29 cellular contexts compared by ENCODE assay signal in genomic region chr12:15320881-15321280, GRCh38. TPM values are rescaled to one million over a fixed set of nuclear protein-coding genes. Genes with fewer than 3 reads are reported as not detected.
"Had no signal": no experiment of that assay in that cellular context is flagged by ENCODE, and none has a peak within 500 bp of the region (broad histone marks: within the 10 kb centered on the region; RNA-seq: fewer than 3 reads in every experiment).

No MANE protein-coding gene starts in this region.

- H3K9me3 ChIP-seq: pancreas, psoas muscle, sigmoid colon, thoracic aorta, vagina had no signal

- H3K4me1 ChIP-seq: pancreas, psoas muscle had no signal

- H3K4me3 Mint-ChIP-seq: activated CD8-positive, alpha-beta T cell treated with anti-CD3 and anti-CD28 coated beads for 36 hours; activated naive CD4-positive, alpha-beta T cell treated with anti-CD3 and anti-CD28 coated beads, Interleukin-2, amount 50 U/mL, for 24 hours; activated naive CD8-positive, alpha-beta T cell treated with anti-CD3 and anti-CD28 coated beads, Interleukin-2, amount 50 U/mL, for 24 hours; activated T-cell treated with anti-CD3 and anti-CD28 coated beads, Interleukin-2, amount 50 U/mL, for 4 hours; activated T-helper 17 cell treated with anti-CD3 and anti-CD28 coated beads, Interleukin-2, amount 50 U/mL, for 72 hours; naive B cell; stimulated activated effector memory CD8-positive, alpha-beta T cell treated with anti-CD3 and anti-CD28 coated beads, Interleukin-12 subunit alpha, Interleukin-12 subunit beta, amount 100 ng/mL, for 72 hours; stimulated activated naive CD8-positive, alpha-beta T cell treated with anti-CD3 and anti-CD28 coated beads, Interleukin-15, Interleukin-2, amounts not matched to agents 100 ng/mL and 50 ng/mL, for 24 hours had no signal

- FAIRE-seq: colon, pancreas, small intestine had no signal

- H3K27ac Mint-ChIP-seq: activated CD8-positive, alpha-beta T cell treated with anti-CD3 and anti-CD28 coated beads for 36 hours; activated naive CD4-positive, alpha-beta T cell treated with anti-CD3 and anti-CD28 coated beads, Interleukin-2, amount 50 U/mL, for 24 hours; activated naive CD8-positive, alpha-beta T cell treated with anti-CD3 and anti-CD28 coated beads, Interleukin-2, amount 50 U/mL, for 24 hours; activated T-helper 17 cell treated with anti-CD3 and anti-CD28 coated beads, Interleukin-2, amount 50 U/mL, for 72 hours; mesothelial cell of epicardium; naive B cell; stimulated activated effector memory CD8-positive, alpha-beta T cell treated with anti-CD3 and anti-CD28 coated beads, Interleukin-12 subunit alpha, Interleukin-12 subunit beta, amount 100 ng/mL, for 72 hours; stimulated activated naive CD8-positive, alpha-beta T cell treated with anti-CD3 and anti-CD28 coated beads, Interleukin-15, Interleukin-2, amounts not matched to agents 100 ng/mL and 50 ng/mL, for 24 hours; T-helper 17 cell had no signal

- H3K36me3 ChIP-seq: pancreas, sigmoid colon, thoracic aorta, vagina had no signal

- H3K4me1 Mint-ChIP-seq: activated T-helper 17 cell treated with anti-CD3 and anti-CD28 coated beads, Interleukin-2, amount 50 U/mL, for 72 hours; stimulated activated effector memory CD8-positive, alpha-beta T cell treated with anti-CD3 and anti-CD28 coated beads, Interleukin-12 subunit alpha, Interleukin-12 subunit beta, amount 100 ng/mL, for 72 hours had no signal

- H3K9me3 Mint-ChIP-seq: activated CD8-positive, alpha-beta T cell treated with anti-CD3 and anti-CD28 coated beads for 36 hours; activated naive CD4-positive, alpha-beta T cell treated with anti-CD3 and anti-CD28 coated beads, Interleukin-2, amount 50 U/mL, for 24 hours; activated naive CD8-positive, alpha-beta T cell treated with anti-CD3 and anti-CD28 coated beads, Interleukin-2, amount 50 U/mL, for 24 hours; activated T-cell treated with anti-CD3 and anti-CD28 coated beads, Interleukin-2, amount 50 U/mL, for 4 hours; activated T-helper 17 cell treated with anti-CD3 and anti-CD28 coated beads, Interleukin-2, amount 50 U/mL, for 72 hours; mesothelial cell of epicardium; naive B cell; stimulated activated effector memory CD8-positive, alpha-beta T cell treated with anti-CD3 and anti-CD28 coated beads, Interleukin-12 subunit alpha, Interleukin-12 subunit beta, amount 100 ng/mL, for 72 hours; stimulated activated naive CD8-positive, alpha-beta T cell treated with anti-CD3 and anti-CD28 coated beads, Interleukin-15, Interleukin-2, amounts not matched to agents 100 ng/mL and 50 ng/mL, for 24 hours had no signal

- DNase-seq: activated CD4-positive, alpha-beta T cell treated with anti-CD3 and anti-CD28 coated beads, Interleukin-2, amount 50 U/mL, for 1 hour; activated CD4-positive, CD25-positive, alpha-beta regulatory T cell treated with anti-CD3 and anti-CD28 coated beads, Interleukin-2, amount 50 U/mL, for 72 hours; activated CD8-positive, alpha-beta T cell treated with anti-CD3 and anti-CD28 coated beads for 36 hours; activated naive CD8-positive, alpha-beta T cell treated with anti-CD3 and anti-CD28 coated beads, Interleukin-2, amount 50 U/mL, for 24 hours; activated T-cell treated with anti-CD3 and anti-CD28 coated beads, Interleukin-2, amount 50 U/mL, for 4 hours; amygdala; dermis blood vessel endothelial cell; effector CD4-positive, alpha-beta T cell; erythroblast; head of caudate nucleus; hippocampal formation; naive B cell; nucleus accumbens; pancreas; psoas muscle; sigmoid colon; small intestine; stimulated activated CD4-positive, alpha-beta T cell treated with anti-CD3 and anti-CD28 coated beads, Interleukin-4, amount 100 ng/mL, for 24 hours; T-helper 17 cell; T1000; trophoblast cell had no signal

- H3K27ac ChIP-seq: pancreas, psoas muscle, sigmoid colon, thoracic aorta, vagina had no signal

- H3K4me3 ChIP-seq: pancreas, psoas muscle, sigmoid colon, thoracic aorta, vagina had no signal

- H3K36me3 Mint-ChIP-seq: activated naive CD4-positive, alpha-beta T cell treated with anti-CD3 and anti-CD28 coated beads, Interleukin-2, amount 50 U/mL, for 24 hours; mesothelial cell of epicardium; naive B cell; stimulated activated effector memory CD8-positive, alpha-beta T cell treated with anti-CD3 and anti-CD28 coated beads, Interleukin-12 subunit alpha, Interleukin-12 subunit beta, amount 100 ng/mL, for 72 hours had no signal

RNA-seq across cellular contexts. Expression of gene PTPRO, which starts 1.4 kb away (rescaled TPM):
- total RNA-seq: dermis blood vessel endothelial cell had no signal
